Comparison of ENCODE assay signal across 8 cellular contexts in genomic region chr7:30478349-30479228, GRCh38.
A peak's percentile ranks its signal among the peaks of the same experiment; 100 is the strongest.
DNase-seq lines count a peak whose midpoint lies in the region; ATAC-seq and TF ChIP-seq lines count a peak whose summit lies in the region.

NOD1 (minus strand) TSS chr7:30478784; CDS start chr7:30456921, 21,863 bp downstream.

- H3K27me3 Mint-ChIP-seq in nephron (ENCODE audit: low read depth): peaks cover 9% of the 10 kb centered on the region

- H3K4me3 ChIP-seq in fibroblast of pulmonary artery (replicated peaks; ENCODE audit: low read depth, low read length): peak within 1 kb of the TSS; percentile 79

- ATAC-seq in GM21447 (IDR thresholded peaks at IDR 0.05; ENCODE audit: unreplicated experiment): peak; percentile 87
- ATAC-seq in stimulated activated naive CD8-positive, alpha-beta T cell treated with anti-CD3 and anti-CD28 coated beads, Interleukin-15, Interleukin-2, amounts not matched to agents 100 U/mL and 50 U/mL, for 24 hours: peak; percentile 89

- H3K36me3 Mint-ChIP-seq in nephron (ENCODE audit: low read depth): no peaks in the 10 kb centered on the region

- peak; percentile 70 for DNase-seq in DMS114 treated with DMSO at 0.1 percent for 48 hours (lab: John Stamatoyannopoulos, UW; ENCODE audit: unreplicated experiment)
- DNase-seq in HuH-7 (ENCODE audit: low spot score): peak; percentile 77
- peak; percentile 89 for DNase-seq in RPMI8226
- DNase-seq in activated T-helper 9 cell treated with anti-CD3 and anti-CD28 coated beads, Interleukin-2, amount 50 U/mL, for 16 hours (ENCODE audit: low read depth): peak; percentile 46
- DNase-seq in fibroblast of pulmonary artery (ENCODE audit: low read depth): peak; percentile 75
- DNase-seq in stimulated activated naive CD8-positive, alpha-beta T cell treated with anti-CD3 and anti-CD28 coated beads, Interleukin-15, Interleukin-2, amounts not matched to agents 100 U/mL and 50 U/mL, for 24 hours: peak; percentile 79

- H3K27ac Mint-ChIP-seq in nephron: peak within 1 kb of the TSS; percentile 61 to 87 (median 83)

- no peaks in the 10 kb centered on the region for H3K9me3 Mint-ChIP-seq in nephron

- TF ChIP-seq CTCF in fibroblast of pulmonary artery (IDR thresholded peaks at IDR 0.05; ENCODE audit: low read length, missing control alignments): no peak
- peak in 2 of 3 experiments; percentile 20 to 24 for TF ChIP-seq CTCF in nephron (IDR thresholded peaks at IDR 0.05; ENCODE audit: unreplicated experiment in 3 of 3)

- peaks cover 27% of the 10 kb centered on the region for H3K4me1 Mint-ChIP-seq in nephron

- H3K4me3 Mint-ChIP-seq in nephron: peak within 1 kb of the TSS; percentile 91 to 94 (median 92)

Comparison
In these comparisons a context has a peak if more than half of its experiments do, and no peak if none do; other contexts are left out.
1. Peak in every context shown above with its lines: DNase-seq, ATAC-seq and H3K4me3 ChIP-seq.